ENCODE assay signal across 24 cellular contexts in the genomic region with DNA sequence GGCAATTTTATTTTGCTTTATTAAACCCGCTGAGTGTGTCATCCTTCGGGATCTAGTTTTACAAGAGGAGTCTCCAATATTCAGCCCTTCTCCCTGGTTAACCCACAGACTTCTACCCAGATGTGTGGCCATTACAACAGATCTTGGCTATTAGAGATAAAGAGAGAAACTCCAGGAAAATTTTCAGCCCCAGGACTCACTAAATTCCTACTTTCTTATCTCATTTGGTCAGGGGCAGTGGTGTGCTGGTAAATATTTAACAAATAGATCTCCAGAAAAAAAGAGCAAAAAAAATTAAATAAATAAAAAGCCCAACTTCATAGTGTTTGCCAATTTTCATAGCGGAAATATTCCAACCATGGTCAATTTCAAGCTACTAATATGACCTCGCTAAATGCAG.
"Had no signal": no experiment of that assay in that cellular context is flagged by ENCODE, and none has a peak within 500 bp of the region (broad histone marks: within the 10 kb centered on the region; RNA-seq: fewer than 3 reads in every experiment).

No MANE protein-coding gene starts in this region.

- H3K27ac Mint-ChIP-seq: dendritic cell treated with granulocyte-macrophage colony-stimulating factor and Interleukin-4, amounts not matched to agents 40 ng/mL and 50 ng/mL, for 4 days; effector memory CD8-positive, alpha-beta T cell; endodermal cell; mesothelial cell of epicardium; naive B cell had no signal

- H3K36me3 ChIP-seq: colonic mucosa, esophagus squamous epithelium, gastrocnemius medialis, heart right ventricle, left ventricle myocardium inferior, lower lobe of right lung had no signal

- H3K27me3 Mint-ChIP-seq: dendritic cell treated with granulocyte-macrophage colony-stimulating factor and Interleukin-4, amounts not matched to agents 40 ng/mL and 50 ng/mL, for 4 days; effector memory CD8-positive, alpha-beta T cell; naive B cell had no signal

- H3K4me3 ChIP-seq: colonic mucosa, esophagus squamous epithelium, gastrocnemius medialis, heart right ventricle, left ventricle myocardium inferior, lower lobe of right lung, mucosa of descending colon had no signal

- H3K27me3 ChIP-seq: colonic mucosa, esophagus squamous epithelium, gastrocnemius medialis, heart right ventricle had no signal

- DNase-seq: colonic mucosa; cortex of kidney; effector CD8-positive, alpha-beta T cell; effector memory CD8-positive, alpha-beta T cell; endodermal cell; erythroblast; esophagus squamous epithelium; foreskin fibroblast; foreskin melanocyte; gastrocnemius medialis; glutamatergic neuron; head of caudate nucleus; heart right ventricle; hippocampal formation; left cardiac atrium; left ventricle myocardium inferior; lower lobe of right lung; mesenchymal stem cell; mucosa of descending colon; naive B cell had no signal

- H3K27ac ChIP-seq: colonic mucosa, epithelial cell of prostate, esophagus squamous epithelium, gastrocnemius medialis, heart right ventricle, left ventricle myocardium inferior, lower lobe of right lung had no signal

- H3K4me1 Mint-ChIP-seq: mesothelial cell of epicardium, naive B cell had no signal

- ATAC-seq: effector memory CD8-positive, alpha-beta T cell; esophagus mucosa; gastrocnemius medialis; heart right ventricle; left cardiac atrium; lower lobe of right lung; mucosa of descending colon had no signal

- H3K4me1 ChIP-seq: colonic mucosa, esophagus squamous epithelium, gastrocnemius medialis, heart right ventricle, left ventricle myocardium inferior, lower lobe of right lung had no signal

- H3K9me3 ChIP-seq: colonic mucosa, esophagus squamous epithelium had no signal

- H3K4me3 Mint-ChIP-seq: dendritic cell treated with granulocyte-macrophage colony-stimulating factor and Interleukin-4, amounts not matched to agents 40 ng/mL and 50 ng/mL, for 4 days; effector memory CD8-positive, alpha-beta T cell; endodermal cell; mesothelial cell of epicardium; naive B cell had no signal
